In genomic region chr2:33583194-33583938, GRCh38 we compare ENCODE assay signal across 8 cellular contexts. TPM values are rescaled to one million over a fixed set of nuclear protein-coding genes. Genes with fewer than 3 reads are reported as not detected.
DNase-seq lines count a peak whose midpoint lies in the region; ATAC-seq and TF ChIP-seq lines count a peak whose summit lies in the region.

No MANE protein-coding gene starts in this region.

- peaks cover 36% of the 10 kb centered on the region for H3K36me3 ChIP-seq in cardiac muscle cell
- H3K36me3 ChIP-seq in left lung: peaks cover 0 to 46% of the 10 kb centered on the region in 2 donors

- H3K27ac ChIP-seq in cardiac muscle cell: peak overlapping the region; percentile 10
- H3K27ac ChIP-seq in left lung: no peak overlapping the region

- intact Hi-C loops in Right ventricle myocardium inferior (cut with DNase I): loop anchor here (5.0 to 10.0 kb wide), 3 partner anchors 106 to 811 kb away; partner anchors contain the start of gene RASGRP3
- intact Hi-C loops in left lung (cut with DNase I): no loop called here

- H3K4me3 ChIP-seq in cardiac muscle cell (no peak overlapping the region), cardiac fibroblast (replicated peaks in 1 of 2; ENCODE audit: low read depth in 2 of 2, low read length in 2 of 2) (no peak overlapping the region), left lung (no peak overlapping the region)

- peaks cover 42% of the 10 kb centered on the region for H3K4me1 Mint-ChIP-seq in HFFc6 (ENCODE audit: low read depth)

- H3K9me3 ChIP-seq in cardiac muscle cell (ENCODE audit: low read depth) (no peaks in the 10 kb centered on the region), left lung (no peaks in the 10 kb centered on the region)

- peak; percentile 50 to 59 for DNase-seq in cardiac muscle cell (ENCODE audit: low read depth in 1 of 2, low spot score in 1 of 2)
- no peak for DNase-seq in Right ventricle myocardium inferior (ENCODE audit: missing footprints)
- DNase-seq in HFFc6: peak; percentile 39
- peak; percentile 49 for DNase-seq in NOMO-1 treated with DMSO at 0.1 percent for 48 hours (lab: John Stamatoyannopoulos, UW; ENCODE audit: unreplicated experiment)
- DNase-seq in cardiac fibroblast (ENCODE audit: low read depth in 2 of 2): peak; percentile 57 to 63
- no peak for DNase-seq in left lung
- no peak for DNase-seq in activated CD4-positive, CD25-positive, alpha-beta regulatory T cell treated with anti-CD3 and anti-CD28 coated beads, Interleukin-2, amount 50 U/mL, for 72 hours
- DNase-seq in OCI-M2 (lab: John Stamatoyannopoulos, UW; ENCODE audit: unreplicated experiment): no peak

- H3K36me3 Mint-ChIP-seq in HFFc6 (ENCODE audit: low read depth): peaks cover 35% of the 10 kb centered on the region

- H3K27me3 Mint-ChIP-seq in HFFc6 (ENCODE audit: insufficient read depth): no peaks in the 10 kb centered on the region; the same call in 1 of the 2 replicates

- H3K27me3 ChIP-seq in cardiac muscle cell (no peaks in the 10 kb centered on the region), left lung (no peaks in the 10 kb centered on the region)

- TF ChIP-seq CTCF in cardiac muscle cell (IDR thresholded peaks at IDR 0.05; ENCODE audit: low read depth, low read length) (peak; percentile 78), HFFc6 (IDR thresholded peaks at IDR 0.05) (peak; percentile 94), cardiac fibroblast (IDR thresholded peaks at IDR 0.05; ENCODE audit: low read depth, low read length) (peak; percentile 79), left lung (IDR thresholded peaks at IDR 0.05) (peak; percentile 55 to 82)

- ATAC-seq in Right ventricle myocardium inferior: no peak
- ATAC-seq in left lung: peak; percentile 81

- no peak overlapping the region for H3K4me3 Mint-ChIP-seq in HFFc6

- H3K9me3 Mint-ChIP-seq in HFFc6: no peaks in the 10 kb centered on the region

- H3K27ac Mint-ChIP-seq in HFFc6: no peak overlapping the region

- H3K4me1 ChIP-seq in cardiac muscle cell (ENCODE audit: low read depth) (peaks cover 7% of the 10 kb centered on the region), left lung (peaks cover 0 to 15% of the 10 kb centered on the region in 2 donors)

RNA-seq across cellular contexts. Expression of gene FAM98A, which starts 15.7 kb away (rescaled TPM):
- total RNA-seq in cardiac muscle cell: 15.9 and 32.6 TPM in 2 replicates
- 26.7 and 40.8 TPM in 2 replicates for polyA plus RNA-seq in cardiac muscle cell
- 88.0 TPM for total RNA-seq in Right ventricle myocardium inferior
- total RNA-seq in HFFc6 (2021; fragmentation: NEBNext Ultra II Directional; extraction: Animal tissue kit (Norgen Biotek cat#: 25700)): 100 to 1,000 TPM; 144 to 178 (median 167) TPM
- 10 to 100 TPM; 47.6 to 51.4 TPM for total RNA-seq in left lung

Comparison
In these comparisons a context has a peak if more than half of its experiments do, and no peak if none do; other contexts are left out.
1. DNase-seq: peak in cardiac muscle cell (2 of 2), HFFc6 (single experiment), NOMO-1 treated with DMSO at 0.1 percent for 48 hours (single experiment) and cardiac fibroblast (2 of 2); none in Right ventricle myocardium inferior (single experiment), left lung (0 of 2), activated CD4-positive, CD25-positive, alpha-beta regulatory T cell treated with anti-CD3 and anti-CD28 coated beads, Interleukin-2, amount 50 U/mL, for 72 hours (single experiment) and OCI-M2 (single experiment).
2. Peak in every context shown above with its lines, with median percentiles within 50 percentile points of each other: CTCF ChIP-seq.